18 cellular contexts compared by ENCODE assay signal in the genomic region with DNA sequence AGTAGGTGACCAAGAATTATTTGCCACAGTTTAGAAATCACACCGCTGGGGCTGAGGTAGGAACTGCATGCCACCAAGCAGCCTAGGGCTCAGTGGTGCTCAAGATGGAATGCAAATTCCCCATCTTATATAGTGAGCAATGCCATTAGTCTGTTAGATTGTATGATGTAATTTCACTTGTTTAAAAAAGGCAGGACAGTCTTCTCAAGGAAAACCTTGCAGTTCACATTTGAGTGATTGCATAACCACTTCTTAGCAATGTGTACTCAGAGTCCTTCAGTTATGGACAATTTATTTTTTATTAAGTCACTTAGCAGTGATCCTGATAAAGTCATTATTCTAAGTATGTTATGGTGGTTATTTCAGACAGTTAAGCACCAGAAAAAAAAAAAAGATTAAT.
DNase-seq lines count a peak whose midpoint lies in the region; ATAC-seq and TF ChIP-seq lines count a peak whose summit lies in the region.
"Had no signal": no experiment of that assay in that cellular context is flagged by ENCODE, and none has a peak within 500 bp of the region (broad histone marks: within the 10 kb centered on the region; RNA-seq: fewer than 3 reads in every experiment).

No MANE protein-coding gene starts in this region.

- no peaks in the 10 kb centered on the region for H3K36me3 Mint-ChIP-seq in osteocyte (ENCODE audit: unreplicated experiment)
- no peaks in the 10 kb centered on the region for H3K36me3 Mint-ChIP-seq in stimulated activated effector memory CD8-positive, alpha-beta T cell treated with anti-CD3 and anti-CD28 coated beads, Interleukin-12 subunit alpha, Interleukin-12 subunit beta, amount 100 ng/mL, for 72 hours
- H3K36me3 Mint-ChIP-seq: CD8-positive, alpha-beta T cell; immature natural killer cell had no signal

- no peak overlapping the region for H3K4me3 Mint-ChIP-seq in osteocyte (ENCODE audit: unreplicated experiment)
- H3K4me3 Mint-ChIP-seq in stimulated activated effector memory CD8-positive, alpha-beta T cell treated with anti-CD3 and anti-CD28 coated beads, Interleukin-12 subunit alpha, Interleukin-12 subunit beta, amount 100 ng/mL, for 72 hours: no peak overlapping the region
- H3K4me3 Mint-ChIP-seq: CD8-positive, alpha-beta T cell; immature natural killer cell; T-helper 2 cell treated with Interferon-gamma antibody and Interleukin-4, amounts not matched to agents 5 μg/mL and 100 μg/mL, for 36 hours had no signal

- ATAC-seq in stimulated activated effector memory CD8-positive, alpha-beta T cell treated with anti-CD3 and anti-CD28 coated beads, Interleukin-12 subunit alpha, Interleukin-12 subunit beta, amount 100 ng/mL, for 72 hours: no peak
- ATAC-seq: CD8-positive, alpha-beta T cell had no signal

- no peaks in the 10 kb centered on the region for H3K9me3 Mint-ChIP-seq in osteocyte (ENCODE audit: unreplicated experiment)
- H3K9me3 Mint-ChIP-seq in stimulated activated effector memory CD8-positive, alpha-beta T cell treated with anti-CD3 and anti-CD28 coated beads, Interleukin-12 subunit alpha, Interleukin-12 subunit beta, amount 100 ng/mL, for 72 hours: no peaks in the 10 kb centered on the region
- H3K9me3 Mint-ChIP-seq: CD8-positive, alpha-beta T cell; immature natural killer cell; T-helper 2 cell treated with Interferon-gamma antibody and Interleukin-4, amounts not matched to agents 5 μg/mL and 100 μg/mL, for 36 hours had no signal

- TF ChIP-seq CTCF in NB4 (IDR thresholded peaks at IDR 0.05; ENCODE audit: low read depth, low read length): no peak
- no peak for TF ChIP-seq CTCF in osteocyte (IDR thresholded peaks at IDR 0.05)

- peak overlapping the region; percentile 23 for H3K27ac Mint-ChIP-seq in osteocyte (ENCODE audit: unreplicated experiment)
- no peak overlapping the region for H3K27ac Mint-ChIP-seq in stimulated activated effector memory CD8-positive, alpha-beta T cell treated with anti-CD3 and anti-CD28 coated beads, Interleukin-12 subunit alpha, Interleukin-12 subunit beta, amount 100 ng/mL, for 72 hours
- H3K27ac Mint-ChIP-seq: CD8-positive, alpha-beta T cell; immature natural killer cell; T-helper 2 cell treated with Interferon-gamma antibody and Interleukin-4, amounts not matched to agents 5 μg/mL and 100 μg/mL, for 36 hours had no signal

- peaks cover 27% of the 10 kb centered on the region for H3K4me1 Mint-ChIP-seq in osteocyte (ENCODE audit: unreplicated experiment)
- H3K4me1 Mint-ChIP-seq in stimulated activated effector memory CD8-positive, alpha-beta T cell treated with anti-CD3 and anti-CD28 coated beads, Interleukin-12 subunit alpha, Interleukin-12 subunit beta, amount 100 ng/mL, for 72 hours: no peaks in the 10 kb centered on the region
- H3K4me1 Mint-ChIP-seq: immature natural killer cell had no signal

- DNase-seq in EH (ENCODE audit: low read depth) (peak; percentile 36), NB4 (ENCODE audit: low read depth) (peak; percentile 9), fibroblast of gingiva (ENCODE audit: low read depth) (peak; percentile 44), osteocyte (ENCODE audit: extremely low spot score, unreplicated experiment) (no peak), SK-N-DZ (ENCODE audit: low spot score) (no peak), occipital lobe (lab: John Stamatoyannopoulos, UW) (no peak)
- DNase-seq in stimulated activated effector memory CD8-positive, alpha-beta T cell treated with anti-CD3 and anti-CD28 coated beads, Interleukin-12 subunit alpha, Interleukin-12 subunit beta, amount 100 ng/mL, for 72 hours (ENCODE audit: low spot score in 2 of 2): no peak
- DNase-seq: activated CD4-positive, alpha-beta T cell treated with anti-CD3 and anti-CD28 coated beads, Interleukin-2, amount 50 U/mL, for 1 hour; activated T-cell treated with anti-CD3 and anti-CD28 coated beads, Interleukin-2, amount 50 U/mL, for 48 hours; CD8-positive, alpha-beta T cell; GDM1; immature natural killer cell; NCI-H1105; NCI-H524 treated with DMSO at 0.1 percent for 48 hours; stimulated activated CD4-positive, alpha-beta T cell treated with anti-CD3 and anti-CD28 coated beads, Interleukin-4, amount 100 ng/mL, for 1 hour had no signal

- no peak overlapping the region for H3K4me3 ChIP-seq in NB4 (ENCODE audit: low read depth, low read length)
- H3K4me3 ChIP-seq: coronary artery, uterus had no signal

- no peak for TF ChIP-seq POLR2A in NB4 (IDR thresholded peaks at IDR 0.05; ENCODE audit: extremely low read depth, insufficient read length)

- peaks cover 15% of the 10 kb centered on the region for H3K27me3 Mint-ChIP-seq in osteocyte (ENCODE audit: unreplicated experiment)

Comparison
In these comparisons a context has a peak if more than half of its experiments do, and no peak if none do; other contexts are left out.
1. DNase-seq: peak in EH (single experiment), NB4 (single experiment) and fibroblast of gingiva (single experiment); none in osteocyte (single experiment), SK-N-DZ (single experiment), stimulated activated effector memory CD8-positive, alpha-beta T cell treated with anti-CD3 and anti-CD28 coated beads, Interleukin-12 subunit alpha, Interleukin-12 subunit beta, amount 100 ng/mL, for 72 hours (0 of 2) and occipital lobe (single experiment).